Comparison of ENCODE assay signal across 21 cellular contexts in the genomic region with DNA sequence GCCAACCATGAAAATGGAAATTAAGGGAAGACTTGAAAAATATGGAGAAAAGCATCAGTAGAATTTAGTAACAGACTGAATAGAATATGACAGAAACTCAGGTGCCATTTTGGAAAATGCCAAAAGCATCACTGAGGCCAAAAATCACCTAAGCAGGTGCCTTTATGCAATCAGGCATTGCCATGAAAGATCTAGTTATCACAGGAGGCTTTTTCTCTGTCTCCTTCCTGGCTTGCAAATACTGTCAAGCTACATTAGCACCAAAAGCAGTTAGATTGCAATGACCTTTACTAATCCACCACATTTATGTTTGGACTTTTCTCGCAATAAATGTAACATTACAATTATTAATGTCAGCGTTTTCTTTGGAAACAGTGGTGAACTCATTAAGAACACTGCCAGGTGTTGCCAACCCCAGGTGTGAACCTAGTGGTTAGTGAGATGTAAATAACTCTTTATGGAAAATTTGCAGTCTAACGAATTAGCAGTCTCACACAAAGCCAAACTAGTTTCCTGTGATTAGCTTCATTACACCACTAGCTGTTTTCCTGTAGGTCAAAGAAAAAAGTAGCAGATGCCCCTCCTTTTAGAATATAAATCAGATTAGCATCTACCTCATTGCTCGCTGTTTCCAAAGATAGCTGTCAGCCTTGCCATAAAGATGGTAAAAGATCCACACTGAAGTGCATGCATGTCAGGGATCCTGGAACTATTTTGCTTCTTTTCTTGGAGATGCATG.
"Had no signal": no experiment of that assay in that cellular context is flagged by ENCODE, and none has a peak within 500 bp of the region (broad histone marks: within the 10 kb centered on the region; RNA-seq: fewer than 3 reads in every experiment).

No MANE protein-coding gene starts in this region.

- H3K4me1 Mint-ChIP-seq: activated CD8-positive, alpha-beta memory T cell treated with anti-CD3 and anti-CD28 coated beads, Interleukin-2, amount 10 ng/mL, durations not matched to agents 7 days and 5 days; naive thymus-derived CD4-positive, alpha-beta T cell; stimulated activated naive B cell treated with anti-CD40 and anti-IgM and Interleukin-4, amounts not matched to agents 10 μg/mL and 1 μg/mL and 100 μg/mL, for 72 hours had no signal

- H3K27me3 Mint-ChIP-seq: activated CD8-positive, alpha-beta memory T cell treated with anti-CD3 and anti-CD28 coated beads, Interleukin-2, amount 10 ng/mL, durations not matched to agents 7 days and 5 days; stimulated activated naive B cell treated with anti-CD40 and anti-IgM and Interleukin-4, amounts not matched to agents 10 μg/mL and 1 μg/mL and 100 μg/mL, for 72 hours; type B pancreatic cell had no signal

- H3K4me3 Mint-ChIP-seq: activated CD8-positive, alpha-beta memory T cell treated with anti-CD3 and anti-CD28 coated beads, Interleukin-2, amount 10 ng/mL, durations not matched to agents 7 days and 5 days; activated T-cell treated with anti-CD3 and anti-CD28 coated beads, Interleukin-2, amount 50 U/mL, for 4 hours; endodermal cell; naive thymus-derived CD4-positive, alpha-beta T cell; stimulated activated naive B cell treated with anti-CD40 and anti-IgM and Interleukin-4, amounts not matched to agents 10 μg/mL and 1 μg/mL and 100 μg/mL, for 72 hours; type B pancreatic cell had no signal

- H3K27ac ChIP-seq: brain microvascular endothelial cell, lower lobe of right lung, prostate gland, suprapubic skin had no signal

- H3K36me3 Mint-ChIP-seq: activated CD8-positive, alpha-beta memory T cell treated with anti-CD3 and anti-CD28 coated beads, Interleukin-2, amount 10 ng/mL, durations not matched to agents 7 days and 5 days; activated naive CD4-positive, alpha-beta T cell treated with anti-CD3 and anti-CD28 coated beads, Interleukin-2, amount 50 U/mL, for 72 hours; naive thymus-derived CD4-positive, alpha-beta T cell; stimulated activated naive B cell treated with anti-CD40 and anti-IgM and Interleukin-4, amounts not matched to agents 10 μg/mL and 1 μg/mL and 100 μg/mL, for 72 hours; type B pancreatic cell had no signal

- H3K9me3 ChIP-seq: lower lobe of right lung, prostate gland, suprapubic skin had no signal

- H3K27me3 ChIP-seq: brain microvascular endothelial cell, suprapubic skin had no signal

- H3K9me3 Mint-ChIP-seq: activated naive CD4-positive, alpha-beta T cell treated with anti-CD3 and anti-CD28 coated beads, Interleukin-2, amount 50 U/mL, for 72 hours; endodermal cell; type B pancreatic cell had no signal

- DNase-seq: activated CD4-positive, alpha-beta T cell treated with anti-CD3 and anti-CD28 coated beads, Interleukin-2, amount 50 U/mL, for 4 hours; activated CD4-positive, CD25-positive, alpha-beta regulatory T cell treated with anti-CD3 and anti-CD28 coated beads, Interleukin-2, amount 50 U/mL, for 72 hours; activated CD8-positive, alpha-beta memory T cell treated with anti-CD3 and anti-CD28 coated beads, Interleukin-2, amount 10 ng/mL, durations not matched to agents 7 days and 5 days; activated effector memory CD4-positive, alpha-beta T cell treated with anti-CD3 and anti-CD28 coated beads, Interleukin-2, amount 50 U/mL, for 16 hours; activated T-cell treated with anti-CD3 and anti-CD28 coated beads, Interleukin-2, amount 50 U/mL, for 4 hours; amygdala; brain microvascular endothelial cell; cerebellar nuclear complex; dermis blood vessel endothelial cell; endodermal cell; erythroblast; left cardiac atrium; lower lobe of right lung; naive thymus-derived CD4-positive, alpha-beta T cell; stimulated activated CD4-positive, alpha-beta T cell treated with anti-CD3 and anti-CD28 coated beads, Interleukin-2, amount 100 ng/mL, for 24 hours; stimulated activated naive B cell treated with anti-CD40 and anti-IgM and Interleukin-4, amounts not matched to agents 10 μg/mL and 1 μg/mL and 100 μg/mL, for 72 hours; T-helper 9 cell had no signal

- H3K4me1 ChIP-seq: lower lobe of right lung, prostate gland, suprapubic skin had no signal

- H3K4me3 ChIP-seq: lower lobe of right lung, prostate gland, suprapubic skin had no signal

- H3K36me3 ChIP-seq: brain microvascular endothelial cell, lower lobe of right lung, prostate gland, suprapubic skin had no signal

- H3K27ac Mint-ChIP-seq: activated CD8-positive, alpha-beta memory T cell treated with anti-CD3 and anti-CD28 coated beads, Interleukin-2, amount 10 ng/mL, durations not matched to agents 7 days and 5 days; activated naive CD4-positive, alpha-beta T cell treated with anti-CD3 and anti-CD28 coated beads, Interleukin-2, amount 50 U/mL, for 72 hours; endodermal cell; naive thymus-derived CD4-positive, alpha-beta T cell; stimulated activated naive B cell treated with anti-CD40 and anti-IgM and Interleukin-4, amounts not matched to agents 10 μg/mL and 1 μg/mL and 100 μg/mL, for 72 hours; type B pancreatic cell had no signal
